In the genomic region with DNA sequence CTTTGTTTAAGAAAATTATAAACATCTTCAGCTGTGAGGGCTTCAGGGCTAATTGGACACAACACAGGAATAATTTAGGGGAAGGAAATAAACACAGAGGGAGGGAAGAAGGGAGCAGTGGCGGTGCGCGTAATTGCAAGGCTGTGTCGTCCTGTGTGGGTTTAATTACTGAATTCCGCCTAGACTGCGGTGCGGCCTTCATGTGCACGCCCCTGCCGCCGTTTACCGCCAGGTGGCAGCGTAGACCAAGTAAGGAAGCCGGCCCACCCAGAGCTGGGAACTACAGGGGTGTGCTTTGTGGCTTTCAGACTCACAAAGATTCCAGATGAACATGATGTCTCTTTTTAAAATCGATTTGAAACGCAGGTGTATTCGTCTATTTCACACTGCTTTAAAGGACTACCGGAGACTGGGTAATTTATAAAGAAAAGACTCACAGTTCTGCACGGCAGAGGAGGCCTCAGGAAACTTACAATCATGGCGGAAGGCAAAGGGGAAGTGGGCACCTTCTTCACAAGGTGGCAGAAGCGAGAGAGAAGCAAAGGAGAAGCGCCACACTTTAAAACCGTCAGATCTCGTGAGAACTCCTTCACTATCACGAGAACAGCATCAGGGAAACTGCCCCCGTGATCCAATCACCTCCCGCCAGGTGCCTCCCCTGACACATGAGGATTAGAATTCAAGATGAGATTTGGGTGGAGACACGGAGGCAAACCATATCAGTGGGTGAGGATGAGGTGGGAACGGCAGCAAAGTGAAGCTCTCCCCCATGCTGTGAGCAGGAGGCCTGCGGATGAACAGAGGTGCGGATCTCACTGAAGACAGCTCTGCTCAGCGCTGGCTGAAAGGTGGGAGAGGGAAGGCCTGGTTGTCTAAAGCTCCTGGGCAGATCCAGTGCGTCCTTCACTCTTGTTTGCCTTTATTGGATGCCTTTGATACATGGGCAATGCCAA, we compare ENCODE assay signal across 1 cellular context.
TF ChIP-seq lines count a peak whose summit lies in the region.

No MANE protein-coding gene starts in this region.

TF ChIP-seq in HepG2, 621 proteins besides CTCF, POLR2A, EP300 and RAD21 (continued from another document and continues in another):
- no peak for TF ChIP-seq PTBP1 (IDR thresholded peaks at IDR 0.05; ENCODE audit: low read depth, low read length, poor library complexity, severe bottlenecking)
- TF ChIP-seq PRPF4 (IDR thresholded peaks at IDR 0.05; ENCODE audit: low read depth, low read length, poor library complexity, severe bottlenecking) = no peak
- TF ChIP-seq SP140L (CRISPR knock-in tag; IDR thresholded peaks at IDR 0.05; ENCODE audit: borderline replicate concordance) = peak; percentile 47; the same call in 1 of the 2 replicates
- TF ChIP-seq, protein P1, sequence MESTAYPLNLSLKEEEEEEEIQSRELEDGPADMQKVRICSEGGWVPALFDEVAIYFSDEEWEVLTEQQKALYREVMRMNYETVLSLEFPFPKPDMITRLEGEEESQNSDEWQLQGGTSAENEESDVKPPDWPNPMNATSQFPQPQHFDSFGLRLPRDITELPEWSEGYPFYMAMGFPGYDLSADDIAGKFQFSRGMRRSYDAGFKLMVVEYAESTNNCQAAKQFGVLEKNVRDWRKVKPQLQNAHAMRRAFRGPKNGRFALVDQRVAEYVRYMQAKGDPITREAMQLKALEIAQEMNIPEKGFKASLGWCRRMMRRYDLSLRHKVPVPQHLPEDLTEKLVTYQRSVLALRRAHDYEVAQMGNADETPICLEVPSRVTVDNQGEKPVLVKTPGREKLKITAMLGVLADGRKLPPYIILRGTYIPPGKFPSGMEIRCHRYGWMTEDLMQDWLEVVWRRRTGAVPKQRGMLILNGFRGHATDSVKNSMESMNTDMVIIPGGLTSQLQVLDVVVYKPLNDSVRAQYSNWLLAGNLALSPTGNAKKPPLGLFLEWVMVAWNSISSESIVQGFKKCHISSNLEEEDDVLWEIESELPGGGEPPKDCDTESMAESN (CRISPR knock-in tag; conservative IDR thresholded peaks at IDR 0.05) = no peak
- no peak for TF ChIP-seq MTA3 (CRISPR knock-in tag; IDR thresholded peaks at IDR 0.05)
- TF ChIP-seq NFRKB (IDR thresholded peaks at IDR 0.05) = no peak
- TF ChIP-seq, protein P2, sequence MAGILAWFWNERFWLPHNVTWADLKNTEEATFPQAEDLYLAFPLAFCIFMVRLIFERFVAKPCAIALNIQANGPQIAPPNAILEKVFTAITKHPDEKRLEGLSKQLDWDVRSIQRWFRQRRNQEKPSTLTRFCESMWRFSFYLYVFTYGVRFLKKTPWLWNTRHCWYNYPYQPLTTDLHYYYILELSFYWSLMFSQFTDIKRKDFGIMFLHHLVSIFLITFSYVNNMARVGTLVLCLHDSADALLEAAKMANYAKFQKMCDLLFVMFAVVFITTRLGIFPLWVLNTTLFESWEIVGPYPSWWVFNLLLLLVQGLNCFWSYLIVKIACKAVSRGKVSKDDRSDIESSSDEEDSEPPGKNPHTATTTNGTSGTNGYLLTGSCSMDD (CRISPR knock-in tag; IDR thresholded peaks at IDR 0.05) = no peak
- no peak for TF ChIP-seq SRF (IDR thresholded peaks at IDR 0.05; ENCODE audit: low read depth, low read length)
- 0 out of 2 replicates have a peak, but pooled peaks have one; percentile 18 for TF ChIP-seq FOXJ3 (CRISPR knock-in tag; IDR thresholded peaks at IDR 0.05; ENCODE audit: borderline replicate concordance)
- TF ChIP-seq ZFP37 (CRISPR knock-in tag; IDR thresholded peaks at IDR 0.05; ENCODE audit: borderline replicate concordance) = no peak
- no peak for TF ChIP-seq HDAC6 (IDR thresholded peaks at IDR 0.05; ENCODE audit: low read depth, low read length)
- no peak for TF ChIP-seq TAF15 (IDR thresholded peaks at IDR 0.05; ENCODE audit: low read depth, low read length, poor library complexity, severe bottlenecking)
- TF ChIP-seq SUZ12 (IDR thresholded peaks at IDR 0.05; ENCODE audit: low read depth, low read length) = no peak
- TF ChIP-seq RARA (CRISPR knock-in tag; IDR thresholded peaks at IDR 0.05) = no peak
- no peak for TF ChIP-seq MAFK (conservative IDR thresholded peaks at IDR 0.05 in 1 of 2, IDR thresholded peaks at IDR 0.05 in 1 of 2; ENCODE audit: low read length in 2 of 2)
- peak; percentile 32 for TF ChIP-seq HNRNPLL (IDR thresholded peaks at IDR 0.05; ENCODE audit: low read depth, low read length, poor library complexity, severe bottlenecking)
- TF ChIP-seq, protein P3, sequence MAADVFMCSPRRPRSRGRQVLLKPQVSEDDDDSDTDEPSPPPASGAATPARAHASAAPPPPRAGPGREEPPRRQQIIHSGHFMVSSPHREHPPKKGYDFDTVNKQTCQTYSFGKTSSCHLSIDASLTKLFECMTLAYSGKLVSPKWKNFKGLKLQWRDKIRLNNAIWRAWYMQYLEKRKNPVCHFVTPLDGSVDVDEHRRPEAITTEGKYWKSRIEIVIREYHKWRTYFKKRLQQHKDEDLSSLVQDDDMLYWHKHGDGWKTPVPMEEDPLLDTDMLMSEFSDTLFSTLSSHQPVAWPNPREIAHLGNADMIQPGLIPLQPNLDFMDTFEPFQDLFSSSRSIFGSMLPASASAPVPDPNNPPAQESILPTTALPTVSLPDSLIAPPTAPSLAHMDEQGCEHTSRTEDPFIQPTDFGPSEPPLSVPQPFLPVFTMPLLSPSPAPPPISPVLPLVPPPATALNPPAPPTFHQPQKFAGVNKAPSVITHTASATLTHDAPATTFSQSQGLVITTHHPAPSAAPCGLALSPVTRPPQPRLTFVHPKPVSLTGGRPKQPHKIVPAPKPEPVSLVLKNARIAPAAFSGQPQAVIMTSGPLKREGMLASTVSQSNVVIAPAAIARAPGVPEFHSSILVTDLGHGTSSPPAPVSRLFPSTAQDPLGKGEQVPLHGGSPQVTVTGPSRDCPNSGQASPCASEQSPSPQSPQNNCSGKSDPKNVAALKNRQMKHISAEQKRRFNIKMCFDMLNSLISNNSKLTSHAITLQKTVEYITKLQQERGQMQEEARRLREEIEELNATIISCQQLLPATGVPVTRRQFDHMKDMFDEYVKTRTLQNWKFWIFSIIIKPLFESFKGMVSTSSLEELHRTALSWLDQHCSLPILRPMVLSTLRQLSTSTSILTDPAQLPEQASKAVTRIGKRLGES (CRISPR knock-in tag; IDR thresholded peaks at IDR 0.05; ENCODE audit: borderline replicate concordance) = no peak
- TF ChIP-seq, protein P4, sequence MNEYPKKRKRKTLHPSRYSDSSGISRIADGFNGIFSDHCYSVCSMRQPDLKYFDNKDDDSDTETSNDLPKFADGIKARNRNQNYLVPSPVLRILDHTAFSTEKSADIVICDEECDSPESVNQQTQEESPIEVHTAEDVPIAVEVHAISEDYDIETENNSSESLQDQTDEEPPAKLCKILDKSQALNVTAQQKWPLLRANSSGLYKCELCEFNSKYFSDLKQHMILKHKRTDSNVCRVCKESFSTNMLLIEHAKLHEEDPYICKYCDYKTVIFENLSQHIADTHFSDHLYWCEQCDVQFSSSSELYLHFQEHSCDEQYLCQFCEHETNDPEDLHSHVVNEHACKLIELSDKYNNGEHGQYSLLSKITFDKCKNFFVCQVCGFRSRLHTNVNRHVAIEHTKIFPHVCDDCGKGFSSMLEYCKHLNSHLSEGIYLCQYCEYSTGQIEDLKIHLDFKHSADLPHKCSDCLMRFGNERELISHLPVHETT (CRISPR knock-in tag; conservative IDR thresholded peaks at IDR 0.05) = no peak
- no peak for TF ChIP-seq HOXA5 (CRISPR knock-in tag; IDR thresholded peaks at IDR 0.05)
- no peak for TF ChIP-seq ZNF205 (CRISPR knock-in tag; IDR thresholded peaks at IDR 0.05)
- TF ChIP-seq, protein P5, sequence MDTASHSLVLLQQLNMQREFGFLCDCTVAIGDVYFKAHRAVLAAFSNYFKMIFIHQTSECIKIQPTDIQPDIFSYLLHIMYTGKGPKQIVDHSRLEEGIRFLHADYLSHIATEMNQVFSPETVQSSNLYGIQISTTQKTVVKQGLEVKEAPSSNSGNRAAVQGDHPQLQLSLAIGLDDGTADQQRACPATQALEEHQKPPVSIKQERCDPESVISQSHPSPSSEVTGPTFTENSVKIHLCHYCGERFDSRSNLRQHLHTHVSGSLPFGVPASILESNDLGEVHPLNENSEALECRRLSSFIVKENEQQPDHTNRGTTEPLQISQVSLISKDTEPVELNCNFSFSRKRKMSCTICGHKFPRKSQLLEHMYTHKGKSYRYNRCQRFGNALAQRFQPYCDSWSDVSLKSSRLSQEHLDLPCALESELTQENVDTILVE (CRISPR knock-in tag; IDR thresholded peaks at IDR 0.05) = peak; percentile 24; the same call in 1 of the 2 replicates
- TF ChIP-seq, protein P6, sequence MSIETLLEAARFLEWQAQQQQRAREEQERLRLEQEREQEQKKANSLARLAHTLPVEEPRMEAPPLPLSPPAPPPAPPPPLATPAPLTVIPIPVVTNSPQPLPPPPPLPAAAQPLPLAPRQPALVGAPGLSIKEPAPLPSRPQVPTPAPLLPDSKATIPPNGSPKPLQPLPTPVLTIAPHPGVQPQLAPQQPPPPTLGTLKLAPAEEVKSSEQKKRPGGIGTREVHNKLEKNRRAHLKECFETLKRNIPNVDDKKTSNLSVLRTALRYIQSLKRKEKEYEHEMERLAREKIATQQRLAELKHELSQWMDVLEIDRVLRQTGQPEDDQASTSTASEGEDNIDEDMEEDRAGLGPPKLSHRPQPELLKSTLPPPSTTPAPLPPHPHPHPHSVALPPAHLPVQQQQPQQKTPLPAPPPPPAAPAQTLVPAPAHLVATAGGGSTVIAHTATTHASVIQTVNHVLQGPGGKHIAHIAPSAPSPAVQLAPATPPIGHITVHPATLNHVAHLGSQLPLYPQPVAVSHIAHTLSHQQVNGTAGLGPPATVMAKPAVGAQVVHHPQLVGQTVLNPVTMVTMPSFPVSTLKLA (IDR thresholded peaks at IDR 0.05) = no peak
- TF ChIP-seq, protein P7, sequence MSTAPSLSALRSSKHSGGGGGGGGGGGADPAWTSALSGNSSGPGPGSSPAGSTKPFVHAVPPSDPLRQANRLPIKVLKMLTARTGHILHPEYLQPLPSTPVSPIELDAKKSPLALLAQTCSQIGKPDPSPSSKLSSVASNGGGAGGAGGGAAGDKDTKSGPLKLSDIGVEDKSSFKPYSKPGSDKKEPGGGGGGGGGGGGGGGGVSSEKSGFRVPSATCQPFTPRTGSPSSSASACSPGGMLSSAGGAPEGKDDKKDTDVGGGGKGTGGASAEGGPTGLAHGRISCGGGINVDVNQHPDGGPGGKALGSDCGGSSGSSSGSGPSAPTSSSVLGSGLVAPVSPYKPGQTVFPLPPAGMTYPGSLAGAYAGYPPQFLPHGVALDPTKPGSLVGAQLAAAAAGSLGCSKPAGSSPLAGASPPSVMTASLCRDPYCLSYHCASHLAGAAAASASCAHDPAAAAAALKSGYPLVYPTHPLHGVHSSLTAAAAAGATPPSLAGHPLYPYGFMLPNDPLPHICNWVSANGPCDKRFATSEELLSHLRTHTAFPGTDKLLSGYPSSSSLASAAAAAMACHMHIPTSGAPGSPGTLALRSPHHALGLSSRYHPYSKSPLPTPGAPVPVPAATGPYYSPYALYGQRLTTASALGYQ (CRISPR knock-in tag; IDR thresholded peaks at IDR 0.05) = no peak
- no peak for TF ChIP-seq YEATS4 (CRISPR knock-in tag; IDR thresholded peaks at IDR 0.05; ENCODE audit: borderline replicate concordance)
- TF ChIP-seq, protein P8, sequence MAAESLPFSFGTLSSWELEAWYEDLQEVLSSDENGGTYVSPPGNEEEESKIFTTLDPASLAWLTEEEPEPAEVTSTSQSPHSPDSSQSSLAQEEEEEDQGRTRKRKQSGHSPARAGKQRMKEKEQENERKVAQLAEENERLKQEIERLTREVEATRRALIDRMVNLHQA (CRISPR knock-in tag; IDR thresholded peaks at IDR 0.05) = no peak
- peak; percentile 54 for TF ChIP-seq YY1 (IDR thresholded peaks at IDR 0.05; ENCODE audit: insufficient read depth, insufficient replicate concordance, low read depth, low read length)
- no peak for TF ChIP-seq BHLHE40 (IDR thresholded peaks at IDR 0.05; ENCODE audit: low read length)
- TF ChIP-seq, protein P9, sequence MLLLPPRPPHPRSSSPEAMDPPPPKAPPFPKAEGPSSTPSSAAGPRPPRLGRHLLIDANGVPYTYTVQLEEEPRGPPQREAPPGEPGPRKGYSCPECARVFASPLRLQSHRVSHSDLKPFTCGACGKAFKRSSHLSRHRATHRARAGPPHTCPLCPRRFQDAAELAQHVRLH (CRISPR knock-in tag; IDR thresholded peaks at IDR 0.05; ENCODE audit: borderline replicate concordance, low read depth) = no peak
- TF ChIP-seq, protein P10, sequence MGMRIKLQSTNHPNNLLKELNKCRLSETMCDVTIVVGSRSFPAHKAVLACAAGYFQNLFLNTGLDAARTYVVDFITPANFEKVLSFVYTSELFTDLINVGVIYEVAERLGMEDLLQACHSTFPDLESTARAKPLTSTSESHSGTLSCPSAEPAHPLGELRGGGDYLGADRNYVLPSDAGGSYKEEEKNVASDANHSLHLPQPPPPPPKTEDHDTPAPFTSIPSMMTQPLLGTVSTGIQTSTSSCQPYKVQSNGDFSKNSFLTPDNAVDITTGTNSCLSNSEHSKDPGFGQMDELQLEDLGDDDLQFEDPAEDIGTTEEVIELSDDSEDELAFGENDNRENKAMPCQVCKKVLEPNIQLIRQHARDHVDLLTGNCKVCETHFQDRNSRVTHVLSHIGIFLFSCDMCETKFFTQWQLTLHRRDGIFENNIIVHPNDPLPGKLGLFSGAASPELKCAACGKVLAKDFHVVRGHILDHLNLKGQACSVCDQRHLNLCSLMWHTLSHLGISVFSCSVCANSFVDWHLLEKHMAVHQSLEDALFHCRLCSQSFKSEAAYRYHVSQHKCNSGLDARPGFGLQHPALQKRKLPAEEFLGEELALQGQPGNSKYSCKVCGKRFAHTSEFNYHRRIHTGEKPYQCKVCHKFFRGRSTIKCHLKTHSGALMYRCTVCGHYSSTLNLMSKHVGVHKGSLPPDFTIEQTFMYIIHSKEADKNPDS (CRISPR knock-in tag; IDR thresholded peaks at IDR 0.05) = no peak
- TF ChIP-seq, protein P11, sequence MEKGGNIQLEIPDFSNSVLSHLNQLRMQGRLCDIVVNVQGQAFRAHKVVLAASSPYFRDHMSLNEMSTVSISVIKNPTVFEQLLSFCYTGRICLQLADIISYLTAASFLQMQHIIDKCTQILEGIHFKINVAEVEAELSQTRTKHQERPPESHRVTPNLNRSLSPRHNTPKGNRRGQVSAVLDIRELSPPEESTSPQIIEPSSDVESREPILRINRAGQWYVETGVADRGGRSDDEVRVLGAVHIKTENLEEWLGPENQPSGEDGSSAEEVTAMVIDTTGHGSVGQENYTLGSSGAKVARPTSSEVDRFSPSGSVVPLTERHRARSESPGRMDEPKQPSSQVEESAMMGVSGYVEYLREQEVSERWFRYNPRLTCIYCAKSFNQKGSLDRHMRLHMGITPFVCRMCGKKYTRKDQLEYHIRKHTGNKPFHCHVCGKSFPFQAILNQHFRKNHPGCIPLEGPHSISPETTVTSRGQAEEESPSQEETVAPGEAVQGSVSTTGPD (CRISPR knock-in tag; IDR thresholded peaks at IDR 0.05) = no peak
- peak; percentile 76 for TF ChIP-seq XRCC5 (optimal IDR thresholded peaks at IDR 0.05; ENCODE audit: low read length)
- 0 out of 2 replicates have a peak, but pooled peaks have one; percentile 24 for TF ChIP-seq ZNF331 (CRISPR knock-in tag; IDR thresholded peaks at IDR 0.05)
- TF ChIP-seq ZNF501 (CRISPR knock-in tag; IDR thresholded peaks at IDR 0.05) = peak; percentile 58
- TF ChIP-seq MAFG (CRISPR knock-in tag; IDR thresholded peaks at IDR 0.05) = no peak
- no peak for TF ChIP-seq KAT2B (IDR thresholded peaks at IDR 0.05; ENCODE audit: borderline replicate concordance, low read depth, low read length)
- no peak for TF ChIP-seq ZFYVE20 (CRISPR knock-in tag; IDR thresholded peaks at IDR 0.05; ENCODE audit: borderline replicate concordance, low read depth)
- TF ChIP-seq DNMT3B (CRISPR knock-in tag; conservative IDR thresholded peaks at IDR 0.05) = no peak
- no peak for TF ChIP-seq NCOR1 (IDR thresholded peaks at IDR 0.05; ENCODE audit: borderline replicate concordance, low read length)
- peak; percentile 28 for TF ChIP-seq ZFP36 (IDR thresholded peaks at IDR 0.05; ENCODE audit: borderline replicate concordance, low read depth, low read length, partially characterized antibody)
